In the genomic region with DNA sequence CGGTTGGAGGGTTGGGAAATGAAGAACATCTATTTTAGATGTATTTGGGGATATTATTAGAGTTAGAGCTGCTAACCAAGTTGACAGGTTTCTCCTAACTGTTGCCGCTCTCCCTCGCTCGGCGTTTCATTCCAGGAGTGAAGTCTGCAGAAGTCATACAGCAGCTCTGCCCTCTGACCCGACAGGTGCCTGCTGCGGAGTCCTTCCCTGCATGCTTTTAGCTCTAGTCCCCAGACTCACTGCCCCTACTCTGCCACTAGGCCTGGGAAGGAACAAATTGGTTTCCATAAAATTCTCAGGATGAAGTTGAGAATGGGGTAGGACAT, we compare ENCODE assay signal across 1 cellular context.
TF ChIP-seq lines count a peak whose summit lies in the region.

No MANE protein-coding gene starts in this region.

TF ChIP-seq in HEK293, 187 proteins besides CTCF, POLR2A, EP300 and RAD21:
- TF ChIP-seq ZNF398 (tag by site-specific recombination; IDR thresholded peaks at IDR 0.05) (no peak), ZNF23 (tag by site-specific recombination; IDR thresholded peaks at IDR 0.05; ENCODE audit: borderline replicate concordance) (no peak), ZNF184 (tag by site-specific recombination; IDR thresholded peaks at IDR 0.05) (no peak), RBAK (tag by site-specific recombination; IDR thresholded peaks at IDR 0.05) (no peak), SCRT2 (tag by site-specific recombination; IDR thresholded peaks at IDR 0.05) (peak; percentile 53; the same call in 1 of the 2 replicates), ZFP37 (tag by site-specific recombination; IDR thresholded peaks at IDR 0.05) (no peak), ZNF114 (tag by site-specific recombination; IDR thresholded peaks at IDR 0.05) (no peak)
